In the genomic region with DNA sequence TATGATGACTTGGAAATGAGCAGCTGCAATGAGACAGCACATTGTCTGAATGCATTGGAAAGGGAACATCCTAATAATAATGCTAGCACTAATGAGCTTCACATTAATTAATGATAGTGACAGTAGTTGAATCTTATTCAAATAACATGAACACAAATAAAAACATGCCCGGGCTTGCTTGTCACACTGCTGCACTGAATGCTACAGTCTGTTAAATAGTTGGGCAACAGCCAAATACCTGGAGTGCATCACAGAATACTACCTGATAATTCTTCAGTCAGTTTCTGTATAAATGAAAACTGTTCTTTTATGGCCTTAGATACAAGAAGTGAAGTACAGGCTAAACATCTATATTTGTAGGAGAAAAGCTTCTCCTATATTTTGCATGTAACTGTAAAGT, we compare ENCODE assay signal across 15 cellular contexts.
"Had no signal": no experiment of that assay in that cellular context is flagged by ENCODE, and none has a peak within 500 bp of the region (broad histone marks: within the 10 kb centered on the region; RNA-seq: fewer than 3 reads in every experiment).

No MANE protein-coding gene starts in this region.

- H3K27me3 ChIP-seq: ascending aorta, gastroesophageal sphincter, sigmoid colon, testis, upper lobe of right lung had no signal

- H3K4me1 ChIP-seq: ascending aorta, gastroesophageal sphincter, lower lobe of right lung, sigmoid colon, testis, upper lobe of right lung had no signal

- ATAC-seq: activated naive CD8-positive, alpha-beta T cell treated with anti-CD3 and anti-CD28 coated beads, Interleukin-2, amount 50 U/mL, for 24 hours; effector memory CD8-positive, alpha-beta T cell; gastroesophageal sphincter; left colon; lower lobe of right lung; stimulated activated naive CD8-positive, alpha-beta T cell treated with anti-CD3 and anti-CD28 coated beads, Interleukin-15, amount 100 ng/mL, for 72 hours; upper lobe of right lung had no signal

- H3K27ac ChIP-seq: ascending aorta, gastroesophageal sphincter, lower lobe of right lung, sigmoid colon, testis, upper lobe of right lung had no signal

- DNase-seq: activated CD4-positive, CD25-positive, alpha-beta regulatory T cell treated with anti-CD3 and anti-CD28 coated beads, Interleukin-2, amount 50 U/mL, for 72 hours; activated naive CD4-positive, alpha-beta T cell treated with anti-CD3 and anti-CD28 coated beads for 36 hours; activated naive CD8-positive, alpha-beta T cell treated with anti-CD3 and anti-CD28 coated beads, Interleukin-2, amount 50 U/mL, for 24 hours; dermis blood vessel endothelial cell; effector memory CD8-positive, alpha-beta T cell; left colon; lower lobe of right lung; midbrain; sigmoid colon; stimulated activated CD4-positive, alpha-beta T cell treated with anti-CD3 and anti-CD28 coated beads, Interleukin-1b, Interleukin-23, amount 100 ng/mL, for 48 hours; stimulated activated naive CD8-positive, alpha-beta T cell treated with anti-CD3 and anti-CD28 coated beads, Interleukin-15, amount 100 ng/mL, for 72 hours; testis; upper lobe of right lung had no signal
